In genomic region chr14:76322594-76323220, GRCh38 we compare ENCODE assay signal across 34 cellular contexts. TPM values are rescaled to one million over a fixed set of nuclear protein-coding genes. Genes with fewer than 3 reads are reported as not detected.
"Had no signal": no experiment of that assay in that cellular context is flagged by ENCODE, and none has a peak within 500 bp of the region (broad histone marks: within the 10 kb centered on the region; RNA-seq: fewer than 3 reads in every experiment).

No MANE protein-coding gene starts in this region.

- DNase-seq: colonic mucosa; effector CD8-positive, alpha-beta T cell; heart left ventricle; left cardiac atrium; left lung; mesenchymal stem cell; midbrain; naive thymus-derived CD4-positive, alpha-beta T cell; occipital lobe; ovary; retina; stimulated activated CD4-positive, alpha-beta T cell treated with anti-CD3 and anti-CD28 coated beads, Interleukin-12 subunit alpha, Interleukin-12 subunit beta, amount 100 ng/mL, for 4 hours; stimulated activated CD4-positive, alpha-beta T cell treated with anti-CD3 and anti-CD28 coated beads, Interleukin-1b, Interleukin-23, amount 100 ng/mL, for 48 hours; stimulated activated CD4-positive, alpha-beta T cell treated with anti-CD3 and anti-CD28 coated beads, Interleukin-4, amount 100 ng/mL, for 1 hour; stimulated activated naive CD4-positive, alpha-beta T cell treated with Interleukin-2 at 50 U/mL for 16 hours; stomach; thyroid gland had no signal

- H3K27ac ChIP-seq: colonic mucosa, esophagus muscularis mucosa, foreskin keratinocyte, gastroesophageal sphincter, heart left ventricle, hepatocyte, left lung, ovary, right lobe of liver, stomach, thyroid gland had no signal

- H2AFZ ChIP-seq: hepatocyte had no signal

- H3K4me3 ChIP-seq: colonic mucosa, esophagus muscularis mucosa, gastroesophageal sphincter, heart left ventricle, hepatocyte, left lung, ovary, right lobe of liver, smooth muscle cell, stomach, thyroid gland had no signal

- H3K4me1 ChIP-seq: colonic mucosa, esophagus muscularis mucosa, foreskin keratinocyte, gastroesophageal sphincter, left lung, right lobe of liver, stomach, thyroid gland had no signal

- H3K36me3 ChIP-seq: colonic mucosa, esophagus muscularis mucosa, gastroesophageal sphincter, heart left ventricle, left lung, ovary, right lobe of liver, stomach, thyroid gland had no signal

- H3K27ac Mint-ChIP-seq: dendritic cell treated with granulocyte-macrophage colony-stimulating factor and Interleukin-4, amounts not matched to agents 40 ng/mL and 50 ng/mL, for 4 days; naive thymus-derived CD4-positive, alpha-beta T cell; stimulated activated effector memory CD8-positive, alpha-beta T cell treated with anti-CD3 and anti-CD28 coated beads, Interleukin-12 subunit alpha, Interleukin-12 subunit beta, amount 100 ng/mL, for 72 hours; type B pancreatic cell had no signal

- H3K36me3 Mint-ChIP-seq: naive thymus-derived CD4-positive, alpha-beta T cell; stimulated activated effector memory CD8-positive, alpha-beta T cell treated with anti-CD3 and anti-CD28 coated beads, Interleukin-12 subunit alpha, Interleukin-12 subunit beta, amount 100 ng/mL, for 72 hours; type B pancreatic cell had no signal

- H3K9me3 ChIP-seq: colonic mucosa, esophagus muscularis mucosa, gastroesophageal sphincter, heart left ventricle, left lung, ovary, right lobe of liver, stomach, thyroid gland had no signal

- H3K9me3 Mint-ChIP-seq: dendritic cell treated with granulocyte-macrophage colony-stimulating factor and Interleukin-4, amounts not matched to agents 40 ng/mL and 50 ng/mL, for 4 days; stimulated activated effector memory CD8-positive, alpha-beta T cell treated with anti-CD3 and anti-CD28 coated beads, Interleukin-12 subunit alpha, Interleukin-12 subunit beta, amount 100 ng/mL, for 72 hours; type B pancreatic cell had no signal

- H3K79me2 ChIP-seq: hepatocyte had no signal

- H3K4me2 ChIP-seq: hepatocyte, smooth muscle cell had no signal

- ATAC-seq: foreskin keratinocyte; gastroesophageal sphincter; heart left ventricle; left cardiac atrium; left lung; naive thymus-derived CD4-positive, alpha-beta T cell; stimulated activated effector memory CD8-positive, alpha-beta T cell treated with anti-CD3 and anti-CD28 coated beads, Interleukin-12 subunit alpha, Interleukin-12 subunit beta, amount 100 ng/mL, for 72 hours had no signal

- H3K4me3 Mint-ChIP-seq: dendritic cell treated with granulocyte-macrophage colony-stimulating factor and Interleukin-4, amounts not matched to agents 40 ng/mL and 50 ng/mL, for 4 days; naive thymus-derived CD4-positive, alpha-beta T cell; stimulated activated effector memory CD8-positive, alpha-beta T cell treated with anti-CD3 and anti-CD28 coated beads, Interleukin-12 subunit alpha, Interleukin-12 subunit beta, amount 100 ng/mL, for 72 hours; type B pancreatic cell had no signal

- H3K4me1 Mint-ChIP-seq: naive thymus-derived CD4-positive, alpha-beta T cell; stimulated activated effector memory CD8-positive, alpha-beta T cell treated with anti-CD3 and anti-CD28 coated beads, Interleukin-12 subunit alpha, Interleukin-12 subunit beta, amount 100 ng/mL, for 72 hours had no signal

- FAIRE-seq: endothelial cell of umbilical vein, islet of Langerhans, urothelium cell line had no signal

- H3K27me3 ChIP-seq: colonic mucosa, gastroesophageal sphincter, heart left ventricle, hepatocyte, ovary, right lobe of liver, thyroid gland had no signal

RNA-seq across cellular contexts. Expression of gene ESRRB, which starts 53.2 kb away (rescaled TPM):
- total RNA-seq: endothelial cell of umbilical vein, fibroblast of lung, foreskin keratinocyte, kidney epithelial cell, lung microvascular endothelial cell, pulmonary artery endothelial cell, temporal lobe, thyroid gland had no signal
- polyA plus RNA-seq: endothelial cell of umbilical vein, fibroblast of lung, foreskin keratinocyte, hepatocyte, ovary, smooth muscle cell had no signal
